14 cellular contexts compared by ENCODE assay signal in the genomic region with DNA sequence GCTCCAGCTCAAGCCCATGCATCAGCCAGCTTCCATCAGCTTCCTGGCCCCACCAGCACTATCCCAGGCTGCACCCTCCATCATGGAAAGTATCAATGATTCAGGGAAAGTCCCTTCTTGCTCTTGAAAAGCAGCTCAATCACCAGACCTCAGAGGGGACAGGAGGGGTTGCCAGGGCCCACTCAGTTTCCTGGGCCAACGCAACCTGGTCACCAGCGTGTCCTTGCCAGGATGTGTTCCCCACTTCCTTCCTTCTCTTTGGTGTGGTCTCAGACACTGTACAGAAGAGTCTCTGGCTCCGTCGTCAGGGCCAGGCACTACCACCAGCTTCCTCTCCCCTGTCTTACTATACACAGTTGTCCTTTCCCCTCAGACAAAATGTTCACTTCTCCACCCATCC. TPM values are rescaled to one million over a fixed set of nuclear protein-coding genes. Genes with fewer than 3 reads are reported as not detected.
A peak's percentile ranks its signal among the peaks of the same experiment; 100 is the strongest.
DNase-seq lines count a peak whose midpoint lies in the region; ATAC-seq, FAIRE-seq and TF ChIP-seq lines count a peak whose summit lies in the region.
"Had no signal": no experiment of that assay in that cellular context is flagged by ENCODE, and none has a peak within 500 bp of the region (broad histone marks: within the 10 kb centered on the region; RNA-seq: fewer than 3 reads in every experiment).

No MANE protein-coding gene starts in this region.

- intact Hi-C loops in activated CD8-positive, alpha-beta T cell treated with anti-CD3 and anti-CD28 coated beads for 36 hours (cut with micrococcal nuclease), result loop anchor here (5.0 kb wide), 1 partner anchor 80 kb away; the partner anchor contains the start of gene SLC27A2

- no peaks in the 10 kb centered on the region for H3K36me3 ChIP-seq in KOPT-K1 (ENCODE audit: insufficient read depth, low read length)
- no peaks in the 10 kb centered on the region for H3K36me3 ChIP-seq in H1 (ENCODE audit: control insufficient read depth in 2 of 4, insufficient read depth in 4 of 4, low read length in 3 of 4)
- H3K36me3 ChIP-seq: cardiac muscle cell had no signal

- no peak overlapping the region for H2BK120ac ChIP-seq in H1 (replicated peaks; ENCODE audit: low read depth, low read length)

- H3K4ac ChIP-seq in H1 (replicated peaks; ENCODE audit: insufficient read length, low read depth, low read length), result no peak overlapping the region

- peak overlapping the region; percentile 27 for H3K27ac ChIP-seq in KOPT-K1 (ENCODE audit: low read depth, low read length, poor library complexity, severe bottlenecking)
- no peak overlapping the region for H3K27ac ChIP-seq in H1 (ENCODE audit: low read depth, low read length)
- H3K27ac ChIP-seq: cardiac muscle cell had no signal

- TF ChIP-seq EP300 in H1 (IDR thresholded peaks at IDR 0.05; ENCODE audit: borderline replicate concordance in 1 of 2, low read depth in 2 of 2, low read length in 2 of 2), result no peak

- no peak for TF ChIP-seq RAD21 in H1 (IDR thresholded peaks at IDR 0.05 in 1 of 2, conservative IDR thresholded peaks at IDR 0.05 in 1 of 2; ENCODE audit: low read depth in 2 of 2, low read length in 2 of 2)

- peak overlapping the region; percentile 93 for H3K27ac Mint-ChIP-seq in activated CD8-positive, alpha-beta T cell treated with anti-CD3 and anti-CD28 coated beads for 36 hours
- H3K27ac Mint-ChIP-seq in endothelial cell (ENCODE audit: unreplicated experiment), result no peak overlapping the region
- H3K27ac Mint-ChIP-seq: WTC11 had no signal

- 0 out of 2 replicates have a peak overlapping the region, but pooled peaks have one; percentile 31 for H4K8ac ChIP-seq in H1 (ENCODE audit: extremely low read depth, insufficient read depth, low read length)

- H3K23me2 ChIP-seq in H1 (ENCODE audit: low read depth, low read length), result no peaks in the 10 kb centered on the region

- no peak overlapping the region for H3K9ac ChIP-seq in H1 (replicated peaks in 1 of 4; ENCODE audit: extremely low read depth in 1 of 4, low read depth in 3 of 4, low read length in 3 of 4)

- CTCF ChIA-PET in activated CD8-positive, alpha-beta T cell treated with anti-CD3 and anti-CD28 coated beads for 36 hours (lab: Charles Lee), result interaction anchor here (0.7 to 3.0 kb wide), 10 partner anchors 8 to 118 kb away, joined by 3 to 14 read pairs (median 6); partner anchors contain the start of gene SLC27A2
- CTCF ChIA-PET in H1 (lab: Charles Lee; ENCODE audit: partially characterized antibody), result interaction anchor here (1.0 to 1.6 kb wide), 8 partner anchors 12 to 114 kb away, joined by 3 to 7 read pairs (median 4); no protein-coding TSS in a partner anchor

- H3K4me1 Mint-ChIP-seq in activated CD8-positive, alpha-beta T cell treated with anti-CD3 and anti-CD28 coated beads for 36 hours (ENCODE audit: low read depth), result peaks cover 46% of the 10 kb centered on the region
- H3K4me1 Mint-ChIP-seq in endothelial cell (ENCODE audit: unreplicated experiment), result peaks cover 10% of the 10 kb centered on the region

- H3K79me1 ChIP-seq in H1 (ENCODE audit: low read depth, low read length), result no peaks in the 10 kb centered on the region

- H4K91ac ChIP-seq in H1 (replicated peaks; ENCODE audit: insufficient read length, low read length), result no peak overlapping the region

- no peak overlapping the region for H3K56ac ChIP-seq in H1 (replicated peaks; ENCODE audit: insufficient read length, low read depth, low read length)

- no peak overlapping the region for H3K18ac ChIP-seq in H1 (ENCODE audit: extremely low read depth, low read length)

- H2AFZ ChIP-seq in H1 (ENCODE audit: low read length), result no peak overlapping the region

- no peak overlapping the region for H3K23ac ChIP-seq in H1 (ENCODE audit: insufficient read length)

- H2BK5ac ChIP-seq in H1 (ENCODE audit: low read depth, low read length), result no peak overlapping the region

- peaks cover 2% of the 10 kb centered on the region for H3K27me3 Mint-ChIP-seq in activated CD8-positive, alpha-beta T cell treated with anti-CD3 and anti-CD28 coated beads for 36 hours
- peaks cover 2% of the 10 kb centered on the region for H3K27me3 Mint-ChIP-seq in endothelial cell (ENCODE audit: unreplicated experiment)

- H3K4me2 ChIP-seq in H1 (ENCODE audit: insufficient read depth in 1 of 2, low read depth in 2 of 2, low read length in 2 of 2), result no peak overlapping the region

- no peak overlapping the region for H2AK5ac ChIP-seq in H1 (ENCODE audit: low read depth, low read length)

- H4K20me1 ChIP-seq in H1 (replicated peaks in 1 of 2; ENCODE audit: control insufficient read depth in 1 of 2, insufficient read depth in 2 of 2, low read length in 2 of 2), result no peaks in the 10 kb centered on the region

- H3K14ac ChIP-seq in H1 (ENCODE audit: insufficient read length), result no peak overlapping the region

- no peak for FAIRE-seq in H1 (lab: Jason Lieb, UNC)

- no peak overlapping the region for H2BK20ac ChIP-seq in H1 (ENCODE audit: low read length)

- no peaks in the 10 kb centered on the region for H3K9me3 ChIP-seq in KOPT-K1 (ENCODE audit: insufficient read depth, low read length, poor library complexity, severe bottlenecking)
- no peaks in the 10 kb centered on the region for H3K9me3 ChIP-seq in H1 (ENCODE audit: insufficient read depth in 2 of 2, low read depth in 1 of 2, low read length in 1 of 2)

- peaks cover 3% of the 10 kb centered on the region for H3K9me3 Mint-ChIP-seq in activated CD8-positive, alpha-beta T cell treated with anti-CD3 and anti-CD28 coated beads for 36 hours
- H3K9me3 Mint-ChIP-seq in endothelial cell (ENCODE audit: unreplicated experiment), result no peaks in the 10 kb centered on the region
- H3K9me3 Mint-ChIP-seq: WTC11 had no signal

- no peaks in the 10 kb centered on the region for H3K79me2 ChIP-seq in H1 (ENCODE audit: control insufficient read depth in 1 of 2, insufficient read depth in 2 of 2, low read length in 2 of 2)

- no peak overlapping the region for H3K4me3 ChIP-seq in H1 (ENCODE audit: extremely low read depth in 1 of 4, insufficient read depth in 2 of 4, low read depth in 3 of 4, low read length in 4 of 4)
- H3K4me3 ChIP-seq: cardiac muscle cell had no signal

- no peak overlapping the region for H4K5ac ChIP-seq in H1 (ENCODE audit: insufficient read length, low read depth, low read length)

- H3K27me3 ChIP-seq in H1 (replicated peaks in 1 of 4; ENCODE audit: control insufficient read depth in 3 of 4, extremely low read depth in 1 of 4, insufficient read depth in 3 of 4, low read length in 3 of 4), result no peaks in the 10 kb centered on the region

- ATAC-seq in activated CD8-positive, alpha-beta T cell treated with anti-CD3 and anti-CD28 coated beads for 36 hours, result peak; percentile 76
- ATAC-seq in GM19397 (IDR thresholded peaks at IDR 0.05; ENCODE audit: unreplicated experiment) (no peak), HG03460 (IDR thresholded peaks at IDR 0.05; ENCODE audit: unreplicated experiment) (no peak)
- ATAC-seq: left colon had no signal

- TF ChIP-seq CTCF in activated CD8-positive, alpha-beta T cell treated with anti-CD3 and anti-CD28 coated beads for 36 hours (IDR thresholded peaks at IDR 0.05), result no peak
- TF ChIP-seq CTCF in H1 (IDR thresholded peaks at IDR 0.05; ENCODE audit: control extremely low read depth in 1 of 3, insufficient read depth in 1 of 3, low read depth in 1 of 3, low read length in 3 of 3) (no peak), endothelial cell (IDR thresholded peaks at IDR 0.05; ENCODE audit: unreplicated experiment) (no peak)

- POLR2A ChIA-PET in activated CD8-positive, alpha-beta T cell treated with anti-CD3 and anti-CD28 coated beads for 36 hours (lab: Charles Lee), result interaction anchor here (0.6 to 4.2 kb wide), 5 partner anchors 14 to 92 kb away, joined by 3 to 28 read pairs (median 7); partner anchors contain the start of genes GABPB1 and SLC27A2
- POLR2A ChIA-PET in H1 (lab: Charles Lee; ENCODE audit: partially characterized antibody), result no interaction called here

- no peak overlapping the region for H3K4me3 Mint-ChIP-seq in activated CD8-positive, alpha-beta T cell treated with anti-CD3 and anti-CD28 coated beads for 36 hours
- H3K4me3 Mint-ChIP-seq in endothelial cell (ENCODE audit: unreplicated experiment), result no peak overlapping the region
- H3K4me3 Mint-ChIP-seq: WTC11 had no signal

- 88% methylated on average over 4 of the region's 4 CpGs; no CpG with 5 or more reads in 1 of the 2 experiments for WGBS in H1 (ENCODE audit: extremely low coverage in 1 of 2, insufficient coverage in 1 of 2, insufficient read length in 1 of 2, insufficient replicate concordance in 2 of 2, low coverage in 1 of 2, low lambda C conversion rate in 2 of 2, missing lambda C conversion rate in 1 of 2), 2 experiments

- H3K4me1 ChIP-seq in H1 (replicated peaks in 1 of 4; ENCODE audit: control insufficient read depth in 3 of 4, insufficient read depth in 4 of 4, low read length in 3 of 4), result peaks cover 0 to 4% (median 1%) of the 10 kb centered on the region in 4 experiments; a peak in 3 of 7 replicates

- H3K36me3 Mint-ChIP-seq in activated CD8-positive, alpha-beta T cell treated with anti-CD3 and anti-CD28 coated beads for 36 hours (ENCODE audit: low read depth), result no peaks in the 10 kb centered on the region
- no peaks in the 10 kb centered on the region for H3K36me3 Mint-ChIP-seq in endothelial cell (ENCODE audit: low read depth, unreplicated experiment)
- H3K36me3 Mint-ChIP-seq: WTC11 had no signal

- H2BK15ac ChIP-seq in H1 (ENCODE audit: low read length), result no peak overlapping the region

- peak; percentile 87 for DNase-seq in activated CD8-positive, alpha-beta T cell treated with anti-CD3 and anti-CD28 coated beads for 36 hours
- DNase-seq in H1 (ENCODE audit: low read depth in 1 of 2, low spot score in 2 of 2) (no peak), NCI-H2107 treated with DMSO at 0.1 percent for 48 hours (lab: John Stamatoyannopoulos, UW; ENCODE audit: unreplicated experiment) (no peak), endothelial cell (ENCODE audit: low spot score) (no peak)
- peak; percentile 3 to 8 for DNase-seq in stimulated activated CD8-positive, alpha-beta memory T cell treated with anti-CD3 and anti-CD28 coated beads, Interleukin-2, amount 100 ng/mL, for 1 hour (ENCODE audit: low read depth in 2 of 2)
- DNase-seq: DMS153, Karpas-422, left colon had no signal

- TF ChIP-seq POLR2A in H1 (IDR thresholded peaks at IDR 0.05; ENCODE audit: control extremely low read depth in 1 of 2, low read depth in 2 of 2, low read length in 2 of 2), result no peak

- 0 out of 2 replicates have a peak overlapping the region, but pooled peaks have one; percentile 17 for H2BK12ac ChIP-seq in H1 (ENCODE audit: low read depth, low read length)

RNA-seq across cellular contexts. Expression of gene HDC, which starts 3.0 kb away (rescaled TPM):
- total RNA-seq in activated CD8-positive, alpha-beta T cell treated with anti-CD3 and anti-CD28 coated beads for 36 hours, result not detected
- total RNA-seq in H1 (2021; fragmentation: NEBNext Ultra II Directional; extraction: Animal tissue kit (Norgen Biotek cat#: 25700)), result 0.22 TPM in 1 of 2 replicates, not detected in the other
- 0.20 and 0.57 TPM in 2 replicates for polyA plus RNA-seq in H1 (2011; rRNA removed)
- polyA plus RNA-seq in H1 (2011; cell fraction: cytosol; rRNA removed), result 0.31 TPM
- polyA plus RNA-seq in H1 (2011; cell fraction: nucleus; rRNA removed), result 0.96 TPM
- 0.22 to 0.48 TPM (median 0.36 TPM) in 3 of 4 replicates, not detected in the other for polyA plus RNA-seq in H1 (2012, experiment 1 of 2)
- 0.55 TPM for polyA plus RNA-seq in H1 (2012, experiment 2 of 2)
- 0.16 TPM for polyA plus RNA-seq in H1 (2013, experiment 1 of 2)
- 0.18 TPM for polyA plus RNA-seq in H1 (2013, experiment 2 of 2)
- not detected in 2 replicates for polyA minus RNA-seq in H1 (2011; rRNA and poly(A)+ RNA removed)
- polyA minus RNA-seq in H1 (2011; cell fraction: cytosol; rRNA and poly(A)+ RNA removed), result not detected
- 0.50 TPM for polyA minus RNA-seq in H1 (2011; cell fraction: nucleus; rRNA and poly(A)+ RNA removed)
- total RNA-seq in endothelial cell (ENCODE audit: unreplicated experiment), result not detected
- total RNA-seq: cardiac muscle cell, pulmonary artery endothelial cell, WTC11 had no signal
- polyA plus RNA-seq: cardiac muscle cell had no signal

Comparison
In these comparisons a context has a peak if more than half of its experiments do, and no peak if none do; other contexts are left out.
1. DNase-seq: peak in activated CD8-positive, alpha-beta T cell treated with anti-CD3 and anti-CD28 coated beads for 36 hours (single experiment) and stimulated activated CD8-positive, alpha-beta memory T cell treated with anti-CD3 and anti-CD28 coated beads, Interleukin-2, amount 100 ng/mL, for 1 hour (2 of 2); none in H1 (0 of 2), NCI-H2107 treated with DMSO at 0.1 percent for 48 hours (single experiment) and endothelial cell (single experiment).